8 cellular contexts compared by ENCODE assay signal in the genomic region with DNA sequence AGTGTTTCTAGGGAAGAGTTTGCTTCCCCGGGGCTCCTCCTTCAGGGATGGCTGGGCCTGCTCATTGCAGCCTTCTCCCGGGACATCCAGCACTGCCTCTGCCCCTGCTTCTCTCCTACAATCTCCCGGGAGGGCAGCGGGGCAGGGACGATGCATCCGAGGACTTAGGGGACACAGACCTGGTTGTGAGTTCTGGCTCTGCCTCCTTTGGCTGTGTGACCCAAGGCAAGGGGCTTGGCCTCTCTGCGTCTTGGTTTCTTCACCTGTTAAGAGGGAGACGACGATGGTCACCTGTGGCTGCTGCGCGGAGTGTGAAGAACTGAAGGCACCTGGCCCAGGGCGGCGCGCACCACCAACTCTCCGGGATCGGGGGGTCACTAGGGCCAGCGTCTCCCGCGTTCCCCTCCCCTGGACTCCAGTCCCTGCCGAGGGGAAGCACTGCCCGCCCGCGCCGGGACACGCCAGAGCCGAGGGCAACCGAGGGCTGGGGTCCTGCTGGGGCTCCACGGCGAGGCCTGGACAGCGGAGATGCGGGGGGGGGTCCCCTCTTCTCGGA. TPM values are rescaled to one million over a fixed set of nuclear protein-coding genes. Genes with fewer than 3 reads are reported as not detected.
DNase-seq lines count a peak whose midpoint lies in the region; ATAC-seq, FAIRE-seq and TF ChIP-seq lines count a peak whose summit lies in the region.

No MANE protein-coding gene starts in this region.

- no peak overlapping the region for H3K27ac ChIP-seq in CD4-positive, alpha-beta T cell (ENCODE audit: low read depth, low read length)
- H3K27ac ChIP-seq in muscle layer of colon (ENCODE audit: low read depth, low read length): no peak overlapping the region

- H3K9ac ChIP-seq in muscle layer of colon (ENCODE audit: low read length): peak overlapping the region; percentile 30

- peak overlapping the region; percentile 62 to 77 for H3K4me3 ChIP-seq in muscle layer of colon (ENCODE audit: low read depth in 1 of 2, low read length in 2 of 2)

- TF ChIP-seq CTCF in CD4-positive, alpha-beta T cell (IDR thresholded peaks at IDR 0.05): no peak

- no peak for DNase-seq in CD4-positive, alpha-beta T cell
- DNase-seq in GM19239 (ENCODE audit: insufficient read length, low spot score): no peak
- no peak for DNase-seq in stimulated activated CD4-positive, alpha-beta T cell treated with anti-CD3 and anti-CD28 coated beads, Interleukin-4, amount 100 ng/mL, for 1 hour

- H3K4me3 Mint-ChIP-seq in CD4-positive, alpha-beta T cell: peak overlapping the region; percentile 83
- peak overlapping the region; percentile 87 for H3K4me3 Mint-ChIP-seq in dendritic cell treated with granulocyte-macrophage colony-stimulating factor and Interleukin-4, amounts not matched to agents 40 ng/mL and 50 ng/mL, for 4 days

- FAIRE-seq in GM19239 (lab: Jason Lieb, UNC): no peak

- H3K36me3 Mint-ChIP-seq in CD4-positive, alpha-beta T cell (ENCODE audit: low read depth): peaks cover 39% of the 10 kb centered on the region
- H3K36me3 Mint-ChIP-seq in dendritic cell treated with granulocyte-macrophage colony-stimulating factor and Interleukin-4, amounts not matched to agents 40 ng/mL and 50 ng/mL, for 4 days (ENCODE audit: low read depth): peaks cover 39% of the 10 kb centered on the region

- CTCF ChIA-PET in CD4-positive, alpha-beta T cell (lab: Charles Lee): no interaction called here

- H3K36me3 ChIP-seq in muscle layer of colon (ENCODE audit: insufficient read depth, low read length): no peaks in the 10 kb centered on the region

- no peaks in the 10 kb centered on the region for H3K27me3 ChIP-seq in CD4-positive, alpha-beta T cell (ENCODE audit: control insufficient read depth, insufficient read depth, low read length)
- no peaks in the 10 kb centered on the region for H3K27me3 ChIP-seq in muscle layer of colon (ENCODE audit: control insufficient read depth in 1 of 2, insufficient read depth in 2 of 2, low read length in 2 of 2)

- peaks cover 55% of the 10 kb centered on the region for H3K4me1 Mint-ChIP-seq in CD4-positive, alpha-beta T cell (ENCODE audit: low read depth)
- H3K4me1 Mint-ChIP-seq in dendritic cell treated with granulocyte-macrophage colony-stimulating factor and Interleukin-4, amounts not matched to agents 40 ng/mL and 50 ng/mL, for 4 days (ENCODE audit: low read depth): peaks cover 88% of the 10 kb centered on the region

- POLR2A ChIA-PET in CD4-positive, alpha-beta T cell (lab: Charles Lee): no interaction called here

- H3K27ac Mint-ChIP-seq in CD4-positive, alpha-beta T cell: no peak overlapping the region
- H3K27ac Mint-ChIP-seq in dendritic cell treated with granulocyte-macrophage colony-stimulating factor and Interleukin-4, amounts not matched to agents 40 ng/mL and 50 ng/mL, for 4 days: peak overlapping the region; percentile 88

- ATAC-seq in CD4-positive, alpha-beta T cell (ENCODE audit: poor library complexity): no peak
- peak; percentile 9 for ATAC-seq in HG03159 (IDR thresholded peaks at IDR 0.05; ENCODE audit: unreplicated experiment)
- ATAC-seq in GM19351 (IDR thresholded peaks at IDR 0.05; ENCODE audit: unreplicated experiment): no peak
- ATAC-seq in HG03135 (IDR thresholded peaks at IDR 0.05; ENCODE audit: unreplicated experiment): no peak

- peaks cover 7% of the 10 kb centered on the region for H3K4me1 ChIP-seq in muscle layer of colon (ENCODE audit: insufficient read depth, low read length)

- intact Hi-C loops in CD4-positive, alpha-beta T cell (cut with DNase I, micrococcal nuclease): no loop called here
- intact Hi-C loops in dendritic cell treated with granulocyte-macrophage colony-stimulating factor and Interleukin-4, amounts not matched to agents 40 ng/mL and 50 ng/mL, for 4 days (cut with micrococcal nuclease): loop anchor here (10.0 kb wide), 1 partner anchor 224 kb away; a partner anchor contains a TSS

- no peaks in the 10 kb centered on the region for H3K9me3 ChIP-seq in CD4-positive, alpha-beta T cell (ENCODE audit: control insufficient read depth, low read length)
- no peaks in the 10 kb centered on the region for H3K9me3 ChIP-seq in muscle layer of colon (ENCODE audit: low read length)

- H3K27me3 Mint-ChIP-seq in CD4-positive, alpha-beta T cell: no peaks in the 10 kb centered on the region
- H3K27me3 Mint-ChIP-seq in dendritic cell treated with granulocyte-macrophage colony-stimulating factor and Interleukin-4, amounts not matched to agents 40 ng/mL and 50 ng/mL, for 4 days: no peaks in the 10 kb centered on the region

- H3K9me3 Mint-ChIP-seq in CD4-positive, alpha-beta T cell: no peaks in the 10 kb centered on the region
- no peaks in the 10 kb centered on the region for H3K9me3 Mint-ChIP-seq in dendritic cell treated with granulocyte-macrophage colony-stimulating factor and Interleukin-4, amounts not matched to agents 40 ng/mL and 50 ng/mL, for 4 days

RNA-seq across cellular contexts. Expression of a gene that starts 0.4 kb away (rescaled TPM):
- total RNA-seq in CD4-positive, alpha-beta T cell: 1 to 10 TPM; 3.9 to 4.1 TPM

RNA-seq across cellular contexts. Expression of a gene that starts 54.2 kb away (rescaled TPM):
- total RNA-seq in CD4-positive, alpha-beta T cell: 100 to 1,000 TPM; 146 to 150 TPM
